ENCODE assay signal across 23 cellular contexts in genomic region chr12:29216266-29216665, GRCh38.
A peak's percentile ranks its signal among the peaks of the same experiment; 100 is the strongest.
DNase-seq lines count a peak whose midpoint lies in the region; ATAC-seq, FAIRE-seq and TF ChIP-seq lines count a peak whose summit lies in the region.
"Had no signal": no experiment of that assay in that cellular context is flagged by ENCODE, and none has a peak within 500 bp of the region (broad histone marks: within the 10 kb centered on the region; RNA-seq: fewer than 3 reads in every experiment).

No MANE protein-coding gene starts in this region.

- no peak overlapping the region for H3K4me3 Mint-ChIP-seq in stimulated activated effector memory CD8-positive, alpha-beta T cell treated with anti-CD3 and anti-CD28 coated beads, Interleukin-12 subunit alpha, Interleukin-12 subunit beta, amount 100 ng/mL, for 72 hours
- H3K4me3 Mint-ChIP-seq: B cell; CD8-positive, alpha-beta T cell; H9 had no signal

- no peak for TF ChIP-seq POLR2A in endothelial cell of umbilical vein (IDR thresholded peaks at IDR 0.05; ENCODE audit: low read depth, low read length)

- H3K4me1 ChIP-seq in left ventricle myocardium inferior (peaks cover 40% of the 10 kb centered on the region), endothelial cell of umbilical vein (ENCODE audit: control insufficient read depth, extremely low read depth, insufficient read depth, low read length) (no peaks in the 10 kb centered on the region)

- no peak overlapping the region for H3K4me3 ChIP-seq in left ventricle myocardium inferior
- no peak overlapping the region for H3K4me3 ChIP-seq in endothelial cell of umbilical vein (replicated peaks in 1 of 3; ENCODE audit: insufficient read depth in 1 of 3, low read depth in 1 of 3, low read length in 3 of 3)

- no peak overlapping the region for H3K4me2 ChIP-seq in endothelial cell of umbilical vein (ENCODE audit: insufficient read depth, low read length)

- CTCF ChIA-PET in endothelial cell of umbilical vein (lab: Charles Lee) = interaction anchor here (2.0 kb wide), 1 partner anchor 9 kb away, joined by 5 read pairs; no protein-coding TSS in a partner anchor

- no peaks in the 10 kb centered on the region for H3K79me2 ChIP-seq in endothelial cell of umbilical vein (ENCODE audit: control insufficient read depth, insufficient read depth, low read length)

- H3K4me1 Mint-ChIP-seq in stimulated activated effector memory CD8-positive, alpha-beta T cell treated with anti-CD3 and anti-CD28 coated beads, Interleukin-12 subunit alpha, Interleukin-12 subunit beta, amount 100 ng/mL, for 72 hours = no peaks in the 10 kb centered on the region
- H3K4me1 Mint-ChIP-seq: B cell had no signal

- no TSS peak for BruUV-seq in endothelial cell of umbilical vein (replicated peaks; lab: Mats Ljungman, UMichigan)

- no peak overlapping the region for H2AFZ ChIP-seq in endothelial cell of umbilical vein (ENCODE audit: low read depth, low read length)

- H3K36me3 Mint-ChIP-seq in stimulated activated effector memory CD8-positive, alpha-beta T cell treated with anti-CD3 and anti-CD28 coated beads, Interleukin-12 subunit alpha, Interleukin-12 subunit beta, amount 100 ng/mL, for 72 hours = no peaks in the 10 kb centered on the region
- H3K36me3 Mint-ChIP-seq: CD8-positive, alpha-beta T cell had no signal

- no peak for TF ChIP-seq CTCF in left ventricle myocardium inferior (IDR thresholded peaks at IDR 0.05; ENCODE audit: borderline replicate concordance)
- TF ChIP-seq CTCF in endothelial cell of umbilical vein (IDR thresholded peaks at IDR 0.05; ENCODE audit: extremely low read depth in 1 of 2, insufficient read depth in 1 of 2, low read depth in 1 of 2, low read length in 2 of 2) = no peak

- no peak overlapping the region for H3K9ac ChIP-seq in endothelial cell of umbilical vein (replicated peaks; ENCODE audit: extremely low read depth, insufficient read depth, low read length)

- DNase-seq in left ventricle myocardium inferior (no peak), left cardiac atrium (no peak), RPMI7951 (ENCODE audit: low read depth) (peak; percentile 17), endothelial cell of umbilical vein (ENCODE audit: low read depth, low spot score) (no peak), left lobe of liver (ENCODE audit: low spot score) (no peak)
- DNase-seq in stimulated activated effector memory CD8-positive, alpha-beta T cell treated with anti-CD3 and anti-CD28 coated beads, Interleukin-12 subunit alpha, Interleukin-12 subunit beta, amount 100 ng/mL, for 72 hours (ENCODE audit: low spot score in 2 of 2) = no peak
- DNase-seq in activated naive CD4-positive, alpha-beta T cell treated with anti-CD3 and anti-CD28 coated beads, Interleukin-2, amount 50 U/mL, for 16 hours = no peak
- DNase-seq: CD8-positive, alpha-beta T cell; H9; IMR-90; Kasumi-1; MM.1S; NCI-H1092 treated with DMSO at 0.1 percent for 48 hours; NCI-H2081 treated with DMSO at 0.1 percent for 48 hours; NCI-H510A; NCI-H748 treated with DMSO at 0.1 percent for 48 hours; NK-92 treated with Interleukin-12 subunit alpha and Interleukin-12 subunit beta, amount 100 ng/mL, for 24 hours; Right ventricle myocardium superior had no signal

- intact Hi-C loops in left ventricle myocardium inferior (cut with micrococcal nuclease) = no loop called here
- intact Hi-C loops in left cardiac atrium (cut with DNase I) = no loop called here
- intact Hi-C loops in endothelial cell of umbilical vein (cut with micrococcal nuclease) = no loop called here

- H3K27me3 ChIP-seq in left ventricle myocardium inferior (ENCODE audit: low read depth) = no peaks in the 10 kb centered on the region
- no peaks in the 10 kb centered on the region for H3K27me3 ChIP-seq in endothelial cell of umbilical vein (ENCODE audit: control insufficient read depth in 2 of 2, insufficient read depth in 2 of 2, low read length in 2 of 2)

- ATAC-seq in left cardiac atrium = no peak
- ATAC-seq in stimulated activated effector memory CD8-positive, alpha-beta T cell treated with anti-CD3 and anti-CD28 coated beads, Interleukin-12 subunit alpha, Interleukin-12 subunit beta, amount 100 ng/mL, for 72 hours = no peak
- no peak for ATAC-seq in GM21528 (IDR thresholded peaks at IDR 0.05; ENCODE audit: low FRiP score, unreplicated experiment)
- ATAC-seq in left lobe of liver = no peak
- ATAC-seq: CD8-positive, alpha-beta T cell had no signal

- no peak for FAIRE-seq in endothelial cell of umbilical vein (lab: Jason Lieb, UNC)
- FAIRE-seq: HTR-8/SVneo, RCC 7860 had no signal

- H3K27ac ChIP-seq in left ventricle myocardium inferior (replicated peaks) (peak overlapping the region; percentile 13), endothelial cell of umbilical vein (ENCODE audit: insufficient read depth, low read depth, low read length) (no peak overlapping the region)
- H3K27ac ChIP-seq: 22Rv1 had no signal

- H3K36me3 ChIP-seq in left ventricle myocardium inferior (no peaks in the 10 kb centered on the region), endothelial cell of umbilical vein (ENCODE audit: control insufficient read depth in 2 of 2, extremely low read depth in 1 of 2, insufficient read depth in 2 of 2, low read length in 2 of 2) (no peaks in the 10 kb centered on the region)

- H3K27ac Mint-ChIP-seq in stimulated activated effector memory CD8-positive, alpha-beta T cell treated with anti-CD3 and anti-CD28 coated beads, Interleukin-12 subunit alpha, Interleukin-12 subunit beta, amount 100 ng/mL, for 72 hours = no peak overlapping the region
- H3K27ac Mint-ChIP-seq: B cell; CD8-positive, alpha-beta T cell; H9 had no signal

- POLR2A ChIA-PET in endothelial cell of umbilical vein (lab: Charles Lee) = no interaction called here

- no peaks in the 10 kb centered on the region for H3K9me1 ChIP-seq in endothelial cell of umbilical vein (replicated peaks; ENCODE audit: control insufficient read depth, extremely low read depth, insufficient read depth, low read length)

- no peaks in the 10 kb centered on the region for H3K9me3 Mint-ChIP-seq in stimulated activated effector memory CD8-positive, alpha-beta T cell treated with anti-CD3 and anti-CD28 coated beads, Interleukin-12 subunit alpha, Interleukin-12 subunit beta, amount 100 ng/mL, for 72 hours
- H3K9me3 Mint-ChIP-seq: H9 had no signal

- H3K9me3 ChIP-seq in left ventricle myocardium inferior (replicated peaks) (no peaks in the 10 kb centered on the region), endothelial cell of umbilical vein (replicated peaks; ENCODE audit: control insufficient read depth, insufficient read depth, low read length) (no peaks in the 10 kb centered on the region)

- H4K20me1 ChIP-seq in endothelial cell of umbilical vein (replicated peaks; ENCODE audit: control insufficient read depth, extremely low read depth, insufficient read depth, low read length) = no peaks in the 10 kb centered on the region

- dilution Hi-C loops in endothelial cell of umbilical vein (cut with MboI; ENCODE audit: extremely low pct_ligation_motif_present, low sequenced_read_pairs) = no loop called here

TF ChIP-seq in endothelial cell of umbilical vein, 7 proteins besides CTCF, POLR2A, EP300 and RAD21:
- TF ChIP-seq GATA2 (IDR thresholded peaks at IDR 0.05; ENCODE audit: insufficient read depth, insufficient read length, low read depth, low read length) (peak; percentile 63), EZH2 (IDR thresholded peaks at IDR 0.05; ENCODE audit: borderline replicate concordance, low read depth, low read length, severe bottlenecking) (no peak)
